In genomic region chr2:240136013-240136670, GRCh38 we compare ENCODE assay signal across 8 cellular contexts. TPM values are rescaled to one million over a fixed set of nuclear protein-coding genes. Genes with fewer than 3 reads are reported as not detected.
DNase-seq lines count a peak whose midpoint lies in the region; ATAC-seq and TF ChIP-seq lines count a peak whose summit lies in the region.

TSS of gene COPS9 (minus strand) at chr2:240136305. CDS start at chr2:240136284, 21 bp downstream.

- H3K27me3 ChIP-seq in cardiac muscle cell (no peaks in the 10 kb centered on the region), trophoblast cell (ENCODE audit: insufficient read depth, low read length) (no peaks in the 10 kb centered on the region), tibial artery (no peaks in the 10 kb centered on the region)

- no peak within 1 kb of the TSS for H2BK12ac ChIP-seq in trophoblast cell (ENCODE audit: low read length)

- H3K79me1 ChIP-seq in trophoblast cell (ENCODE audit: low read length): peaks cover 7% of the 10 kb centered on the region

- peak within 1 kb of the TSS; percentile 95 for H3K4me3 Mint-ChIP-seq in activated naive CD8-positive, alpha-beta T cell treated with anti-CD3 and anti-CD28 coated beads, Interleukin-2, amount 50 U/mL, for 24 hours

- peaks cover 10% of the 10 kb centered on the region for H3K79me2 ChIP-seq in trophoblast cell (ENCODE audit: control insufficient read depth, insufficient read depth, low read length, poor library complexity)

- H4K12ac ChIP-seq in trophoblast cell (ENCODE audit: low read depth, low read length): peak within 1 kb of the TSS; percentile 95

- no peaks in the 10 kb centered on the region for H3K27me3 Mint-ChIP-seq in activated naive CD8-positive, alpha-beta T cell treated with anti-CD3 and anti-CD28 coated beads, Interleukin-2, amount 50 U/mL, for 24 hours

- DNase-seq in GM10266 (ENCODE audit: extremely low spot score) (peak; percentile 97), NCI-H1092 treated with DMSO at 0.1 percent for 48 hours (lab: John Stamatoyannopoulos, UW) (peak; percentile 66), T follicular helper cell (ENCODE audit: low read depth) (peak; percentile 72), cardiac muscle cell (ENCODE audit: low read depth in 1 of 2, low spot score in 1 of 2) (peak; percentile 93), trophoblast cell (peak; percentile 76 to 88), tibial artery (peak; percentile 86 to 88)
- peak; percentile 89 for DNase-seq in activated naive CD8-positive, alpha-beta T cell treated with anti-CD3 and anti-CD28 coated beads, Interleukin-2, amount 50 U/mL, for 24 hours

- TF ChIP-seq CTCF in GM10266 (IDR thresholded peaks at IDR 0.05; ENCODE audit: control insufficient read depth, insufficient read depth, low read depth, missing control alignments) (no peak), cardiac muscle cell (IDR thresholded peaks at IDR 0.05; ENCODE audit: low read depth, low read length) (no peak), tibial artery (IDR thresholded peaks at IDR 0.05) (no peak)

- H3K4ac ChIP-seq in trophoblast cell (ENCODE audit: low read depth, low read length): peak within 1 kb of the TSS; percentile 85

- peak within 1 kb of the TSS; percentile 94 for H3K4me2 ChIP-seq in trophoblast cell (ENCODE audit: low read length)

- H4K8ac ChIP-seq in trophoblast cell (ENCODE audit: low read depth, low read length): peak within 1 kb of the TSS; percentile 95

- H3K23ac ChIP-seq in trophoblast cell (ENCODE audit: low read length): no peak within 1 kb of the TSS

- H3K4me1 Mint-ChIP-seq in activated naive CD8-positive, alpha-beta T cell treated with anti-CD3 and anti-CD28 coated beads, Interleukin-2, amount 50 U/mL, for 24 hours: peaks cover 24% of the 10 kb centered on the region

- peak within 1 kb of the TSS; percentile 84 for H3K9ac ChIP-seq in trophoblast cell (ENCODE audit: low read length)

- peak within 1 kb of the TSS; percentile 63 for H4K91ac ChIP-seq in trophoblast cell (ENCODE audit: low read depth, low read length)

- H2BK120ac ChIP-seq in trophoblast cell (ENCODE audit: insufficient read depth, low read length, poor library complexity): peak within 1 kb of the TSS; percentile 45

- peak within 1 kb of the TSS; percentile 87 for H3K14ac ChIP-seq in trophoblast cell (ENCODE audit: low read length)

- peaks cover 17% of the 10 kb centered on the region for H3K36me3 Mint-ChIP-seq in activated naive CD8-positive, alpha-beta T cell treated with anti-CD3 and anti-CD28 coated beads, Interleukin-2, amount 50 U/mL, for 24 hours (ENCODE audit: low read depth)

- no peak within 1 kb of the TSS for H3K27ac ChIP-seq in cardiac muscle cell
- H3K27ac ChIP-seq in trophoblast cell (ENCODE audit: low read depth, low read length): no peak within 1 kb of the TSS
- peak within 1 kb of the TSS; percentile 57 to 76 for H3K27ac ChIP-seq in tibial artery

- H3K4me1 ChIP-seq in cardiac muscle cell (ENCODE audit: low read depth) (peaks cover 7% of the 10 kb centered on the region), trophoblast cell (ENCODE audit: control insufficient read depth in 1 of 2, insufficient read depth in 2 of 2, low read length in 2 of 2) (peaks cover 12 to 14% of the 10 kb centered on the region in 2 experiments), tibial artery (peaks cover 0 to 21% (median 12%) of the 10 kb centered on the region in 4 donors)

- peaks cover 10% of the 10 kb centered on the region for H3K36me3 ChIP-seq in cardiac muscle cell
- H3K36me3 ChIP-seq in trophoblast cell (ENCODE audit: control insufficient read depth in 1 of 2, insufficient read depth in 2 of 2, low read length in 2 of 2): peaks cover 24 to 25% of the 10 kb centered on the region in 2 experiments
- H3K36me3 ChIP-seq in tibial artery: peaks cover 25 to 28% (median 26%) of the 10 kb centered on the region in 3 donors

- ATAC-seq in HG02610 (IDR thresholded peaks at IDR 0.05; ENCODE audit: unreplicated experiment): peak; percentile 95
- peak; percentile 95 for ATAC-seq in activated naive CD8-positive, alpha-beta T cell treated with anti-CD3 and anti-CD28 coated beads, Interleukin-2, amount 50 U/mL, for 24 hours

- H2AK5ac ChIP-seq in trophoblast cell (ENCODE audit: low read length): no peak within 1 kb of the TSS

- H3K4me3 ChIP-seq in cardiac muscle cell: peak within 1 kb of the TSS; percentile 89
- H3K4me3 ChIP-seq in trophoblast cell (ENCODE audit: low read depth, low read length): peak within 1 kb of the TSS; percentile 89
- peak within 1 kb of the TSS; percentile 67 to 87 for H3K4me3 ChIP-seq in tibial artery

- peak within 1 kb of the TSS; percentile 82 for H2AFZ ChIP-seq in trophoblast cell (ENCODE audit: insufficient read depth, low read length, poor library complexity)

- H3K9me3 ChIP-seq in cardiac muscle cell (ENCODE audit: low read depth) (no peaks in the 10 kb centered on the region), trophoblast cell (ENCODE audit: insufficient read depth, low read depth, low read length) (peaks cover 3% of the 10 kb centered on the region), tibial artery (no peaks in the 10 kb centered on the region)

- H2BK5ac ChIP-seq in trophoblast cell (ENCODE audit: low read depth, low read length, poor library complexity): no peak within 1 kb of the TSS

- intact Hi-C loops in tibial artery (cut with DNase I; ENCODE audit: low total_unique reads): no loop called here

- H3K18ac ChIP-seq in trophoblast cell (ENCODE audit: low read length): peak within 1 kb of the TSS; percentile 87

- H3K27ac Mint-ChIP-seq in activated naive CD8-positive, alpha-beta T cell treated with anti-CD3 and anti-CD28 coated beads, Interleukin-2, amount 50 U/mL, for 24 hours: peak within 1 kb of the TSS; percentile 95

- no peaks in the 10 kb centered on the region for H3K9me3 Mint-ChIP-seq in activated naive CD8-positive, alpha-beta T cell treated with anti-CD3 and anti-CD28 coated beads, Interleukin-2, amount 50 U/mL, for 24 hours

- WGBS in trophoblast cell (ENCODE audit: extremely low coverage, insufficient coverage, insufficient read length): no CpG with 5 or more reads among the region's 79 CpGs

RNA-seq across cellular contexts. Expression of gene COPS9, which starts in this region (rescaled TPM):
- 111 and 159 TPM in 2 replicates for total RNA-seq in cardiac muscle cell
- polyA plus RNA-seq in cardiac muscle cell: 210 and 321 TPM in 2 replicates
- polyA plus RNA-seq in trophoblast cell (2013): 226 and 232 TPM in 2 replicates

Comparison
In these comparisons a context has a peak if more than half of its experiments do, and no peak if none do; other contexts are left out.
1. H3K27ac ChIP-seq: peak in tibial artery (2 of 2); none in cardiac muscle cell (single experiment) and trophoblast cell (single experiment).
2. Peak in every context shown above with its lines, with median percentiles within 50 percentile points of each other: DNase-seq and H3K4me3 ChIP-seq.